In the genomic region with DNA sequence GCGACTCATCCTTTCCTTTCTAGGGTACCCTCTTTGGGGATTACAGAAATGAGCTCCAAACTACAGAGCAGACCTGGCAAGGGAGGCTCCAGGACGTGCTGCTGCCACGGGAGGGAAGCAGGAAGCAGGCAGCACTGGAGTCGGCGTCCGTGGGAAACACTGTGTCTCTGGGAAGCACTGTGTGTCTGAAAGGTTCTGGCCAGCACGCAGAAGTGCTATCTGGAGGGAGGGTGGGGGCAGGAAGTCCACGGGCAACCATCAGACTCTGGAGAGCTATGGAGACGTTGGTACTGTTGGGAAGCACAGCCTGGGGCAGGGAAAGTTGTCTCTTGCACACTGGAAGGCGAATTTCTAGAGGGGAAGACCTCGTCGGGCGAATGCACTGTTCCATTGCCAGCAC, we compare ENCODE assay signal across 21 cellular contexts.
"Had no signal": no experiment of that assay in that cellular context is flagged by ENCODE, and none has a peak within 500 bp of the region (broad histone marks: within the 10 kb centered on the region; RNA-seq: fewer than 3 reads in every experiment).

No MANE protein-coding gene starts in this region.

- H3K4me3 ChIP-seq: esophagus muscularis mucosa, mucosa of descending colon, SK-N-MC, thyroid gland had no signal

- H3K27ac Mint-ChIP-seq: activated CD4-positive, alpha-beta memory T cell treated with anti-CD3 and anti-CD28 coated beads for 36 hours; activated CD4-positive, alpha-beta T cell treated with anti-CD3 and anti-CD28 coated beads for 36 hours; activated naive CD8-positive, alpha-beta T cell treated with anti-CD3 and anti-CD28 coated beads, Interleukin-2, amount 10 ng/mL, durations not matched to agents 7 days and 5 days; activated T-helper 2 cell treated with anti-CD3 and anti-CD28 coated beads, Interferon-gamma antibody, Interleukin-2, Interleukin-4, amounts not matched to agents 10 μg/mL and 5 μg/mL and 100 μg/mL, durations not matched to agents 14 hours and 24 hours and 36 hours; memory B cell; T-helper 2 cell treated with Interferon-gamma antibody and Interleukin-4, amounts not matched to agents 5 μg/mL and 100 μg/mL, for 36 hours had no signal

- H3K9me3 Mint-ChIP-seq: activated CD4-positive, alpha-beta memory T cell treated with anti-CD3 and anti-CD28 coated beads for 36 hours; activated naive CD8-positive, alpha-beta T cell treated with anti-CD3 and anti-CD28 coated beads, Interleukin-2, amount 10 ng/mL, durations not matched to agents 7 days and 5 days; activated T-helper 2 cell treated with anti-CD3 and anti-CD28 coated beads, Interferon-gamma antibody, Interleukin-2, Interleukin-4, amounts not matched to agents 10 μg/mL and 5 μg/mL and 100 μg/mL, durations not matched to agents 14 hours and 24 hours and 36 hours; brain; central memory CD8-positive, alpha-beta T cell; memory B cell; T-helper 2 cell treated with Interferon-gamma antibody and Interleukin-4, amounts not matched to agents 5 μg/mL and 100 μg/mL, for 36 hours had no signal

- H3K27me3 ChIP-seq: esophagus muscularis mucosa, neutrophil, thyroid gland had no signal

- H3K27ac ChIP-seq: esophagus muscularis mucosa, neutrophil, SK-N-MC, thyroid gland had no signal

- H3K9me3 ChIP-seq: esophagus muscularis mucosa, mucosa of descending colon, neutrophil, thyroid gland had no signal

- H3K4me3 Mint-ChIP-seq: activated CD4-positive, alpha-beta memory T cell treated with anti-CD3 and anti-CD28 coated beads for 36 hours; activated CD4-positive, alpha-beta T cell treated with anti-CD3 and anti-CD28 coated beads for 36 hours; activated naive CD8-positive, alpha-beta T cell treated with anti-CD3 and anti-CD28 coated beads, Interleukin-2, amount 10 ng/mL, durations not matched to agents 7 days and 5 days; brain; central memory CD8-positive, alpha-beta T cell; memory B cell; naive B cell; T-helper 2 cell treated with Interferon-gamma antibody and Interleukin-4, amounts not matched to agents 5 μg/mL and 100 μg/mL, for 36 hours had no signal

- H3K36me3 ChIP-seq: esophagus muscularis mucosa, neutrophil, thyroid gland had no signal

- H3K4me1 Mint-ChIP-seq: activated CD4-positive, alpha-beta T cell treated with anti-CD3 and anti-CD28 coated beads for 36 hours; activated naive CD8-positive, alpha-beta T cell treated with anti-CD3 and anti-CD28 coated beads, Interleukin-2, amount 10 ng/mL, durations not matched to agents 7 days and 5 days; central memory CD8-positive, alpha-beta T cell; memory B cell; naive B cell had no signal

- DNase-seq: activated CD4-positive, alpha-beta memory T cell treated with anti-CD3 and anti-CD28 coated beads for 36 hours; activated CD4-positive, alpha-beta T cell treated with anti-CD3 and anti-CD28 coated beads for 36 hours; activated naive CD4-positive, alpha-beta T cell treated with Interleukin-2 at 50 U/mL for 16 hours; activated naive CD8-positive, alpha-beta T cell treated with anti-CD3 and anti-CD28 coated beads, Interleukin-2, amount 10 ng/mL, durations not matched to agents 7 days and 5 days; activated T-cell treated with anti-CD3 and anti-CD28 coated beads, Interleukin-2, amount 50 U/mL, for 1 hour; anterior cingulate cortex; cortex of kidney; effector CD4-positive, alpha-beta T cell; mucosa of descending colon; naive B cell; stimulated activated CD4-positive, alpha-beta T cell treated with anti-CD3 and anti-CD28 coated beads, Interleukin-2, amount 100 ng/mL, for 24 hours; stimulated activated naive CD4-positive, alpha-beta T cell treated with Interleukin-2 at 50 U/mL for 16 hours; thyroid gland had no signal

- H3K27me3 Mint-ChIP-seq: activated CD4-positive, alpha-beta memory T cell treated with anti-CD3 and anti-CD28 coated beads for 36 hours; activated CD4-positive, alpha-beta T cell treated with anti-CD3 and anti-CD28 coated beads for 36 hours; activated naive CD8-positive, alpha-beta T cell treated with anti-CD3 and anti-CD28 coated beads, Interleukin-2, amount 10 ng/mL, durations not matched to agents 7 days and 5 days had no signal

- ATAC-seq: activated CD4-positive, alpha-beta T cell treated with anti-CD3 and anti-CD28 coated beads for 36 hours; mucosa of descending colon had no signal

- H3K4me1 ChIP-seq: thyroid gland had no signal

- H3K36me3 Mint-ChIP-seq: activated CD4-positive, alpha-beta memory T cell treated with anti-CD3 and anti-CD28 coated beads for 36 hours; activated naive CD8-positive, alpha-beta T cell treated with anti-CD3 and anti-CD28 coated beads, Interleukin-2, amount 10 ng/mL, durations not matched to agents 7 days and 5 days; brain; memory B cell; naive B cell had no signal
